ENCODE assay signal across 8 cellular contexts in the genomic region with DNA sequence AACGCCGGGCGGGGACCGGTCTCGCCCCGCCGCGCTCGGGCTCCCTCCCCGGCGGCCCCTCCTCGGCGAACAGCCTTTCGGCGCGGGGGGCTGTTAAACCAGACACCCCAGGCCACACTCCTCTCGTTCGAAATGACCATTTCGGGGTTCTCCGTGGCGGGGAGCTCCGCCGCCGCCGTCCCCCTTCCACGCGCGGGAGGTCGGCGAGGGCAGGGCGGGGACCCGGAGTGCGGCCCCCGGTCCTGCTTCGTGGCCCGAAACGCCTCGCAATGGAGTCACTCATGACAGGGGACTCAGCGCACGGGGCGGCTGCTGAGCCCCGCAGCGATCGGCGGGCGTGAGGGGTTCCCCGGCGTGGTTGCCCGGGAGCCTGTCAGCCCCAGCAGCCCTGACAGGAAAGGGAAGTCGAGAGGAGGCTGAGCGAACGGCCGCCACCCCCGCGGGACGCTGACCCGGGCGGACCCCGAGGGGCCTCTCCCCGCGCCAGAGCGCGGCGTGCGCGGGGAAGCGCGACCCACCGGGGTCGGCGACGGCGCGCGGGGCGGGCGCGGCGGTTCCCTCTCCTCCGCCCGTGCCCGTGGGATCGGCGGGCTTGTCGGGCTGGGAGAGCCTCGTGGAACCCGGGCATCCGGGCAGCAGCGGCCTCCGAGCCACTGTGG. TPM values are rescaled to one million over a fixed set of nuclear protein-coding genes. Genes with fewer than 3 reads are reported as not detected.
DNase-seq lines count a peak whose midpoint lies in the region; ATAC-seq and TF ChIP-seq lines count a peak whose summit lies in the region.

No MANE protein-coding gene starts in this region.

- H3K79me1 ChIP-seq in H9 (ENCODE audit: insufficient read depth, low read depth, low read length, poor library complexity, severe bottlenecking) = no peaks in the 10 kb centered on the region

- no peak overlapping the region for H2BK12ac ChIP-seq in H9 (ENCODE audit: insufficient read length, low read depth, low read length)

- peaks cover 0 to 8% (median 4%) of the 10 kb centered on the region in 3 experiments; a peak in 2 of 7 replicates for H3K36me3 Mint-ChIP-seq in H9 (ENCODE audit: insufficient read depth in 1 of 3, low read depth in 3 of 3)

- H3K36me3 ChIP-seq in MG63 (peaks cover 5% of the 10 kb centered on the region), neuron (ENCODE audit: insufficient read depth, low read length) (no peaks in the 10 kb centered on the region)

- no peak overlapping the region for H2BK20ac ChIP-seq in H9 (ENCODE audit: low read depth, low read length, poor library complexity, severe bottlenecking)

- peaks cover 74% of the 10 kb centered on the region for H3K27me3 Mint-ChIP-seq in H9 (ENCODE audit: low read depth)

- H3K9me3 ChIP-seq in H9 (ENCODE audit: control insufficient read depth, low read depth, low read length) = peaks cover 3% of the 10 kb centered on the region
- no peaks in the 10 kb centered on the region for H3K9me3 ChIP-seq in MG63
- H3K9me3 ChIP-seq in neuron (ENCODE audit: low read length) = peaks cover 17% of the 10 kb centered on the region

- H3K4me1 Mint-ChIP-seq in H9 = peaks cover 3 to 13% of the 10 kb centered on the region in 2 experiments; a peak in 3 of 4 replicates

- H3K56ac ChIP-seq in H9 (ENCODE audit: insufficient read length, low read depth, low read length) = no peak overlapping the region

- H3K4me3 ChIP-seq in MG63 (peak overlapping the region; percentile 77), neuron (ENCODE audit: low read length) (peak overlapping the region; percentile 51)

- H3K27ac Mint-ChIP-seq in H9 = no peak overlapping the region

- H3K9me3 Mint-ChIP-seq in H9 = peaks cover 11 to 17% of the 10 kb centered on the region in 2 experiments

- H3K27me3 ChIP-seq in H9 (ENCODE audit: insufficient read depth, low read length) (peaks cover 41% of the 10 kb centered on the region), MG63 (no peaks in the 10 kb centered on the region), neuron (ENCODE audit: insufficient read depth, low read length) (peaks cover 9% of the 10 kb centered on the region)

- H3K79me2 ChIP-seq in H9 (ENCODE audit: insufficient read depth, low read length) = no peaks in the 10 kb centered on the region

- no peak overlapping the region for H4K8ac ChIP-seq in H9 (replicated peaks; ENCODE audit: insufficient read length, low read depth, low read length)

- H3K27ac ChIP-seq in H9 (ENCODE audit: insufficient read length, low read depth, low read length) = no peak overlapping the region

- H4K91ac ChIP-seq in H9 (ENCODE audit: insufficient read length, low read depth, low read length) = no peak overlapping the region

- H3T11ph ChIP-seq in H9 (ENCODE audit: low read length) = no peak overlapping the region

- no peak overlapping the region for H3K14ac ChIP-seq in H9 (ENCODE audit: insufficient read depth, low read length)

- no peaks in the 10 kb centered on the region for H3K4me1 ChIP-seq in H9 (ENCODE audit: insufficient read depth, low read length)
- H3K4me1 ChIP-seq in neuron (ENCODE audit: insufficient read depth, low read length) = peaks cover 11% of the 10 kb centered on the region

- peak; percentile 72 for DNase-seq in DMS 273 (lab: John Stamatoyannopoulos, UW; ENCODE audit: unreplicated experiment)
- no peak for DNase-seq in DMS 273 treated with DMSO at 0.1 percent for 48 hours (lab: John Stamatoyannopoulos, UW)
- DNase-seq in H9 = no peak
- peak; percentile 47 for DNase-seq in MG63
- peak; percentile 12 to 34 (median 18) for DNase-seq in activated CD8-positive, alpha-beta memory T cell treated with anti-CD3 and anti-CD28 coated beads for 48 hours (ENCODE audit: low read depth in 2 of 3, low spot score in 2 of 3)
- DNase-seq in NCI-H446 treated with DMSO at 0.1 percent for 48 hours (lab: John Stamatoyannopoulos, UW) = no peak

- no peak overlapping the region for H4K5ac ChIP-seq in H9 (ENCODE audit: insufficient read length, low read depth, low read length)

- H2BK15ac ChIP-seq in H9 (ENCODE audit: low read depth, low read length) = no peak overlapping the region

- no peak for TF ChIP-seq CTCF in H9 (conservative IDR thresholded peaks at IDR 0.05)

- no peak overlapping the region for H3K4ac ChIP-seq in H9 (ENCODE audit: low read depth, low read length)

- ATAC-seq in esophagus mucosa = peak; percentile 20

- no peak overlapping the region for H3K18ac ChIP-seq in H9 (ENCODE audit: insufficient read length, low read depth, low read length)

- WGBS in H9 (ENCODE audit: extremely low coverage, insufficient read length, low lambda C conversion rate) = no CpG with 5 or more reads among the region's 90 CpGs

- H2AFZ ChIP-seq in H9 (ENCODE audit: low read length) = no peak overlapping the region
- peak overlapping the region; percentile 99 for H2AFZ ChIP-seq in neuron (ENCODE audit: low read depth, low read length)

- H3K23me2 ChIP-seq in H9 (ENCODE audit: insufficient read length, low read depth, low read length, poor library complexity, severe bottlenecking) = no peaks in the 10 kb centered on the region

- no peak overlapping the region for H3K23ac ChIP-seq in H9 (ENCODE audit: insufficient read length, low read depth, low read length)

- no peaks in the 10 kb centered on the region for H4K20me1 ChIP-seq in H9 (ENCODE audit: control insufficient read depth, insufficient read depth, insufficient read length)

- no peak overlapping the region for H3K9ac ChIP-seq in H9 (ENCODE audit: extremely low read depth, insufficient read length, low read length)

- H3K4me3 Mint-ChIP-seq in H9 = peak overlapping the region; percentile 52 to 73; a peak in 4 of 5 replicates

- H2AK5ac ChIP-seq in H9 (ENCODE audit: insufficient read length, low read length) = no peak overlapping the region

- no peak overlapping the region for H2BK5ac ChIP-seq in H9 (ENCODE audit: insufficient read length, low read length)

- H3K4me2 ChIP-seq in H9 (ENCODE audit: insufficient read depth, insufficient read length, low read length) = peak overlapping the region; percentile 3

- H2BK120ac ChIP-seq in H9 (ENCODE audit: low read depth, low read length, poor library complexity, severe bottlenecking) = no peak overlapping the region

RNA-seq across cellular contexts. Expression of a gene that starts 0.5 kb away (rescaled TPM):
- total RNA-seq in H9 (2021) (0.15 and 0.29 TPM in 2 replicates), esophagus mucosa (3.7 TPM)
- 3.0 TPM in 1 of 2 replicates, not detected in the other for total RNA-seq in MG63 (2014; rRNA removed; shearing (Covaris generic); ENCODE audit: low replicate concordance)

RNA-seq across cellular contexts. Expression of a gene that starts 26.8 kb away (rescaled TPM):
- total RNA-seq in H9 (2021) = 118 and 120 TPM in 2 replicates
- 48.1 and 66.4 TPM in 2 replicates for total RNA-seq in MG63 (2014; rRNA removed; shearing (Covaris generic); ENCODE audit: low replicate concordance)
- 28.2 TPM for total RNA-seq in esophagus mucosa

Comparison
In these comparisons a context has a peak if more than half of its experiments do, and no peak if none do; other contexts are left out.
1. DNase-seq: peak in DMS 273 (single experiment), MG63 (single experiment) and activated CD8-positive, alpha-beta memory T cell treated with anti-CD3 and anti-CD28 coated beads for 48 hours (3 of 3); none in DMS 273 treated with DMSO at 0.1 percent for 48 hours (single experiment), H9 (single experiment) and NCI-H446 treated with DMSO at 0.1 percent for 48 hours (single experiment).